ENCODE assay signal across 8 cellular contexts in the genomic region with DNA sequence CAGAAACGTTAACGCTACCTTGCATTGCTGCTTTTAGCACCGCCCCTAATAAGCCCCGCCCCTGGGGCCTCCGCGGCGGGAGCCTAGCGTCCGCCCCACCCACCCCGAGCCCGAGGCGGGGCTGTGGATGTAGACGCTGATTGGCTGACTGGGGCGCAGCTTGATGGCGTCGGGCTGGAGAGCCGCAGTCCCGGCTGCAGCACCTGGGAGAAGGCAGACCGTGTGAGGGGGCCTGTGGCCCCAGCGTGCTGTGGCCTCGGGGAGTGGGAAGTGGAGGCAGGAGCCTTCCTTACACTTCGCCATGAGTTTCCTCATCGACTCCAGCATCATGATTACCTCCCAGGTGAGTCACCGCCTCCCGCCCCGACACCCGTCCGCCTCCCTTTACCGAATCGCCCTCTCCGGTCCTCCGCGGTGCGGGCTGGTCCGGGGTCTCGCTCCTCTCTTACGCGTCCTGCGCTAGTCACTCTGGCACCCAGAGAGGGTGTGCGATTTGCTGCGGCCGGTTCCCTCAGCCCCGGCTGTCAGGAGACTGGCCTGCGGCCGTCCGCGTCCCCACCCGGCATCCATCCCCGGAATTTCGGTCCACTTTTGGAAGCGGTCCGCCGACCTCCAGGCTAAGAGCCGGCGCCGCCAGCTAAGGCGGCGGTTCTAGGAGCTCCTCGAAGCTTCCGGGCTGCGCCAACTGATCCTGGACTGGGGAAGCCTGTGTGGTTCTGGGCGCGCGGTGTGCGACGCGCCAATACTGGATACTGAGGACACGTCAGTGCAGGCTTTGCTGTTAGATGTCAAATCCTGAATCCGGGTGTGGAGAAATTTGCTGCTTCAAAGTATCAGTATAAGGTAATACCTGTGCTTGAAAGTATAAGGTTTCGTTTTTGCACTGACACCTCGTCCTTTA. TPM values are rescaled to one million over a fixed set of nuclear protein-coding genes. Genes with fewer than 3 reads are reported as not detected.
DNase-seq lines count a peak whose midpoint lies in the region; ATAC-seq and TF ChIP-seq lines count a peak whose summit lies in the region.
"Not testable (repeated sequence)": the region's sequence is repeated elsewhere in the genome, so short reads cannot be mapped to it uniquely, and the experiment has no call there.

A gene (plus strand): TSS at position 156 of the 901 bp plus-strand sequence. CDS start 146 bp downstream, at position 302.

- H3K4ac ChIP-seq in trophoblast cell (ENCODE audit: low read depth, low read length), result not testable (repeated sequence)

- not testable (repeated sequence) for H3K36me3 ChIP-seq in trophoblast cell (ENCODE audit: control insufficient read depth in 1 of 2, insufficient read depth in 2 of 2, low read length in 2 of 2); transverse colon

- H2BK5ac ChIP-seq in trophoblast cell (ENCODE audit: low read depth, low read length, poor library complexity), result not testable (repeated sequence)

- not testable (repeated sequence) for H3K27me3 Mint-ChIP-seq in activated naive CD8-positive, alpha-beta T cell treated with anti-CD3 and anti-CD28 coated beads, Interleukin-2, amount 50 U/mL, for 24 hours

- peak within 1 kb of the TSS; percentile 26 for H2BK120ac ChIP-seq in trophoblast cell (ENCODE audit: insufficient read depth, low read length, poor library complexity)

- peak within 1 kb of the TSS; percentile 83 for H4K8ac ChIP-seq in trophoblast cell (ENCODE audit: low read depth, low read length)

- peak within 1 kb of the TSS; percentile 52 for H3K27ac ChIP-seq in trophoblast cell (ENCODE audit: low read depth, low read length)
- peak within 1 kb of the TSS; percentile 89 to 97 (median 90) for H3K27ac ChIP-seq in transverse colon

- not testable (repeated sequence) for H2BK12ac ChIP-seq in trophoblast cell (ENCODE audit: low read length)

- not testable (repeated sequence) for H3K4me1 ChIP-seq in trophoblast cell (ENCODE audit: control insufficient read depth in 1 of 2, insufficient read depth in 2 of 2, low read length in 2 of 2)
- peaks cover 0 to 12% (median 5%) of the 10 kb centered on the region in 4 donors for H3K4me1 ChIP-seq in transverse colon

- DNase-seq in GM12864 (ENCODE audit: low read depth) (peak; percentile 68), NCI-H1417 (lab: John Stamatoyannopoulos, UW) (peak; percentile 94 to 99 (median 96)), SW480 (ENCODE audit: low spot score) (peak; percentile 83), cardiac septum (ENCODE audit: low spot score) (peak; percentile 98), trophoblast cell (peak; percentile 95 to 96), transverse colon (peak; percentile 96)
- DNase-seq in activated naive CD8-positive, alpha-beta T cell treated with anti-CD3 and anti-CD28 coated beads, Interleukin-2, amount 50 U/mL, for 24 hours, result peak; percentile 97

- peak within 1 kb of the TSS; percentile 62 for H3K4me2 ChIP-seq in trophoblast cell (ENCODE audit: low read length)

- H3K9me3 ChIP-seq in trophoblast cell (ENCODE audit: insufficient read depth, low read depth, low read length); transverse colon: not testable (repeated sequence)

- H2AFZ ChIP-seq in trophoblast cell (ENCODE audit: insufficient read depth, low read length, poor library complexity), result peak within 1 kb of the TSS; percentile 61

- H4K91ac ChIP-seq in trophoblast cell (ENCODE audit: low read depth, low read length), result not testable (repeated sequence)

- not testable (repeated sequence) for H2AK5ac ChIP-seq in trophoblast cell (ENCODE audit: low read length)

- peak; percentile 96 for ATAC-seq in HG02759 (IDR thresholded peaks at IDR 0.05; ENCODE audit: unreplicated experiment)
- peak; percentile 99 for ATAC-seq in activated naive CD8-positive, alpha-beta T cell treated with anti-CD3 and anti-CD28 coated beads, Interleukin-2, amount 50 U/mL, for 24 hours

- not testable (repeated sequence) for H3K36me3 Mint-ChIP-seq in activated naive CD8-positive, alpha-beta T cell treated with anti-CD3 and anti-CD28 coated beads, Interleukin-2, amount 50 U/mL, for 24 hours (ENCODE audit: low read depth)

- not testable (repeated sequence) for H3K79me2 ChIP-seq in trophoblast cell (ENCODE audit: control insufficient read depth, insufficient read depth, low read length, poor library complexity)

- intact Hi-C loops in cardiac septum (cut with DNase I); transverse colon (cut with DNase I; ENCODE audit: low total_unique reads): not testable (repeated sequence)

- H3K14ac ChIP-seq in trophoblast cell (ENCODE audit: low read length), result not testable (repeated sequence)

- peak within 1 kb of the TSS; percentile 76 for H3K27ac Mint-ChIP-seq in activated naive CD8-positive, alpha-beta T cell treated with anti-CD3 and anti-CD28 coated beads, Interleukin-2, amount 50 U/mL, for 24 hours

- no CpG with 5 or more reads among the region's 71 CpGs for whole genome bisulfite sequencing in trophoblast cell (ENCODE audit: extremely low coverage, insufficient coverage, insufficient read length)
- 1% methylated on average over 33 of the region's 71 CpGs; no CpG with 5 or more reads in 1 of the 2 donors for WGBS in transverse colon (ENCODE audit: low coverage in 1 of 2), 2 donors

- not testable (repeated sequence) for TF ChIP-seq CTCF in GM12864 (IDR thresholded peaks at IDR 0.05; ENCODE audit: low read depth, low read length, missing control alignments); transverse colon (IDR thresholded peaks at IDR 0.05)

- H3K4me3 ChIP-seq in GM12864 (ENCODE audit: low read depth, low read length) (peak within 1 kb of the TSS; percentile 91), trophoblast cell (ENCODE audit: low read depth, low read length) (peak within 1 kb of the TSS; percentile 96), transverse colon (peak within 1 kb of the TSS; percentile 63 to 93 (median 76))

- H3K4me3 Mint-ChIP-seq in activated naive CD8-positive, alpha-beta T cell treated with anti-CD3 and anti-CD28 coated beads, Interleukin-2, amount 50 U/mL, for 24 hours, result peak within 1 kb of the TSS; percentile 85

- H3K9me3 Mint-ChIP-seq in activated naive CD8-positive, alpha-beta T cell treated with anti-CD3 and anti-CD28 coated beads, Interleukin-2, amount 50 U/mL, for 24 hours, result not testable (repeated sequence)

- not testable (repeated sequence) for H3K27me3 ChIP-seq in trophoblast cell (ENCODE audit: insufficient read depth, low read length); transverse colon

- H3K23ac ChIP-seq in trophoblast cell (ENCODE audit: low read length), result not testable (repeated sequence)

- in situ Hi-C loops in transverse colon (cut with MboI; ENCODE audit: low pct_ligation_motif_present in 1 of 4, low pct_unique_long_range_greater_than_20kb in 1 of 4, low sequenced_read_pairs in 3 of 4), result not testable (repeated sequence)

- not testable (repeated sequence) for H4K12ac ChIP-seq in trophoblast cell (ENCODE audit: low read depth, low read length)

- TF ChIP-seq EP300 in transverse colon (IDR thresholded peaks at IDR 0.05; ENCODE audit: low read depth), result not testable (repeated sequence)

- peak within 1 kb of the TSS; percentile 94 for H3K9ac ChIP-seq in trophoblast cell (ENCODE audit: low read length)

- TF ChIP-seq POLR2A in transverse colon (IDR thresholded peaks at IDR 0.05), result peak; percentile 87

- H3K4me1 Mint-ChIP-seq in activated naive CD8-positive, alpha-beta T cell treated with anti-CD3 and anti-CD28 coated beads, Interleukin-2, amount 50 U/mL, for 24 hours, result peaks cover 24% of the 10 kb centered on the region

- H3K79me1 ChIP-seq in trophoblast cell (ENCODE audit: low read length), result not testable (repeated sequence)

- peak within 1 kb of the TSS; percentile 82 for H3K18ac ChIP-seq in trophoblast cell (ENCODE audit: low read length)

RNA-seq across cellular contexts. Expression of the gene that starts here (rescaled TPM):
- 9.3 TPM for total RNA-seq in cardiac septum
- 34.9 and 36.3 TPM in 2 replicates for polyA plus RNA-seq in trophoblast cell (2013)
- total RNA-seq in transverse colon, result 10 to 100 TPM in 3 of 4 donors, 1 to 10 TPM in 1; 2.6 to 46.4 (median 36.5) TPM

Comparison
In these comparisons a context has a peak if more than half of its experiments do, and no peak if none do; other contexts are left out.
1. Peak in every context shown above with its lines: DNase-seq, ATAC-seq, H3K4me3 ChIP-seq and H3K27ac ChIP-seq.